Comparison of ENCODE assay signal across 8 cellular contexts in genomic region chr19:6802336-6803035, GRCh38. TPM values are rescaled to one million over a fixed set of nuclear protein-coding genes. Genes with fewer than 3 reads are reported as not detected.
A peak's percentile ranks its signal among the peaks of the same experiment; 100 is the strongest.
DNase-seq lines count a peak whose midpoint lies in the region; ATAC-seq lines count a peak whose summit lies in the region.

No MANE protein-coding gene starts in this region.

- 28% methylated on average over 9 of the region's 9 CpGs for WGBS in thymus

- ATAC-seq in GM18498 (IDR thresholded peaks at IDR 0.05; ENCODE audit: unreplicated experiment) (peak; percentile 58), HG03108 (IDR thresholded peaks at IDR 0.05; ENCODE audit: unreplicated experiment) (peak; percentile 50), T-cell (replicated peaks in 1 of 4) (peak; percentile 17 to 72 (median 41))
- peak; percentile 60 for ATAC-seq in activated naive CD8-positive, alpha-beta T cell treated with anti-CD3 and anti-CD28 coated beads, Interleukin-2, amount 10 ng/mL, durations not matched to agents 7 days and 5 days (ENCODE audit: low read depth)
- ATAC-seq in naive thymus-derived CD8-positive, alpha-beta T cell, result peak; percentile 36 to 67

- peaks cover 59 to 70% (median 66%) of the 10 kb centered on the region in 3 donors for H3K4me1 Mint-ChIP-seq in T-cell
- peaks cover 46% of the 10 kb centered on the region for H3K4me1 Mint-ChIP-seq in activated naive CD8-positive, alpha-beta T cell treated with anti-CD3 and anti-CD28 coated beads, Interleukin-2, amount 10 ng/mL, durations not matched to agents 7 days and 5 days
- H3K4me1 Mint-ChIP-seq in naive thymus-derived CD8-positive, alpha-beta T cell, result peaks cover 37 to 77% (median 74%) of the 10 kb centered on the region in 4 donors

- no peaks in the 10 kb centered on the region for H3K27me3 Mint-ChIP-seq in T-cell
- H3K27me3 Mint-ChIP-seq in activated naive CD8-positive, alpha-beta T cell treated with anti-CD3 and anti-CD28 coated beads, Interleukin-2, amount 10 ng/mL, durations not matched to agents 7 days and 5 days, result no peaks in the 10 kb centered on the region
- peaks cover 0 to 2% (median 0%) of the 10 kb centered on the region in 5 donors for H3K27me3 Mint-ChIP-seq in naive thymus-derived CD8-positive, alpha-beta T cell

- H3K27me3 ChIP-seq in thymus (ENCODE audit: control insufficient read depth, insufficient read depth), result no peaks in the 10 kb centered on the region

- no peaks in the 10 kb centered on the region for H3K36me3 ChIP-seq in thymus (ENCODE audit: control insufficient read depth, insufficient read depth)

- peak overlapping the region; percentile 75 to 87 (median 81) for H3K4me3 Mint-ChIP-seq in T-cell
- H3K4me3 Mint-ChIP-seq in activated naive CD8-positive, alpha-beta T cell treated with anti-CD3 and anti-CD28 coated beads, Interleukin-2, amount 10 ng/mL, durations not matched to agents 7 days and 5 days, result peak overlapping the region; percentile 86
- peak overlapping the region; percentile 85 to 94 (median 88) for H3K4me3 Mint-ChIP-seq in naive thymus-derived CD8-positive, alpha-beta T cell

- peak overlapping the region; percentile 92 to 95 for H3K27ac Mint-ChIP-seq in T-cell
- H3K27ac Mint-ChIP-seq in activated naive CD8-positive, alpha-beta T cell treated with anti-CD3 and anti-CD28 coated beads, Interleukin-2, amount 10 ng/mL, durations not matched to agents 7 days and 5 days, result peak overlapping the region; percentile 93
- H3K27ac Mint-ChIP-seq in naive thymus-derived CD8-positive, alpha-beta T cell, result peak overlapping the region; percentile 82 to 99 (median 96)

- peaks cover 20% of the 10 kb centered on the region for H3K4me1 ChIP-seq in thymus (ENCODE audit: control insufficient read depth, insufficient read depth, low read length)

- no peaks in the 10 kb centered on the region for H3K9me3 ChIP-seq in thymus (ENCODE audit: control insufficient read depth)

- no peaks in the 10 kb centered on the region for H3K9me3 Mint-ChIP-seq in T-cell
- no peaks in the 10 kb centered on the region for H3K9me3 Mint-ChIP-seq in activated naive CD8-positive, alpha-beta T cell treated with anti-CD3 and anti-CD28 coated beads, Interleukin-2, amount 10 ng/mL, durations not matched to agents 7 days and 5 days
- no peaks in the 10 kb centered on the region for H3K9me3 Mint-ChIP-seq in naive thymus-derived CD8-positive, alpha-beta T cell

- H3K4me3 ChIP-seq in thymus (ENCODE audit: low read length), result peak overlapping the region; percentile 17

- DNase-seq in T-cell, result peak; percentile 14 to 75 (median 46)
- DNase-seq in activated naive CD8-positive, alpha-beta T cell treated with anti-CD3 and anti-CD28 coated beads, Interleukin-2, amount 10 ng/mL, durations not matched to agents 7 days and 5 days, result peak; percentile 70
- DNase-seq in naive thymus-derived CD8-positive, alpha-beta T cell, result peak; percentile 19 to 73 (median 56)
- no peak for DNase-seq in D341Med (ENCODE audit: low spot score)
- no peak for DNase-seq in kidney glomerular epithelial cell (lab: John Stamatoyannopoulos, UW)

- no peaks in the 10 kb centered on the region for H3K36me3 Mint-ChIP-seq in T-cell
- peaks cover 27% of the 10 kb centered on the region for H3K36me3 Mint-ChIP-seq in activated naive CD8-positive, alpha-beta T cell treated with anti-CD3 and anti-CD28 coated beads, Interleukin-2, amount 10 ng/mL, durations not matched to agents 7 days and 5 days
- peaks cover 0 to 19% (median 4%) of the 10 kb centered on the region in 3 donors for H3K36me3 Mint-ChIP-seq in naive thymus-derived CD8-positive, alpha-beta T cell

- CTCF ChIA-PET in T-cell (lab: Charles Lee), result interaction anchor here in 1 of 2 donors (0.6 kb wide), 1 partner anchor 87 kb away, joined by 3 read pairs; no protein-coding TSS in a partner anchor

- POLR2A ChIA-PET in T-cell (lab: Charles Lee), result interaction anchor here in 1 of 2 donors (0.7 kb wide), 1 partner anchor 30 kb away, joined by 5 read pairs; the partner anchor contains the start of gene VAV1
- POLR2A ChIA-PET in activated naive CD8-positive, alpha-beta T cell treated with anti-CD3 and anti-CD28 coated beads, Interleukin-2, amount 10 ng/mL, durations not matched to agents 7 days and 5 days (lab: Charles Lee), result interaction anchor here (0.9 to 6.1 kb wide), 3 partner anchors 20 to 34 kb away, joined by 3 to 88 read pairs (median 6); partner anchors contain the start of gene VAV1
- POLR2A ChIA-PET in naive thymus-derived CD8-positive, alpha-beta T cell (lab: Charles Lee), result interaction anchor here (0.7 to 5.8 kb wide), 10 partner anchors 19 to 66 kb away, joined by 3 to 109 read pairs (median 4); partner anchors contain the start of genes GPR108, SH2D3A and VAV1

- peak overlapping the region; percentile 33 for H3K27ac ChIP-seq in thymus (ENCODE audit: low read depth)

RNA-seq across cellular contexts. Expression of gene VAV1, which starts 30.0 kb away (rescaled TPM):
- total RNA-seq in T-cell, result 100 to 1,000 TPM in 2 of 5 donors, 10 to 100 TPM in 3; 82.5 to 114 (median 92.2) TPM
- 100 to 1,000 TPM; 108 to 113 TPM for total RNA-seq in activated naive CD8-positive, alpha-beta T cell treated with anti-CD3 and anti-CD28 coated beads, Interleukin-2, amount 10 ng/mL, durations not matched to agents 7 days and 5 days
- 10 to 100 TPM; 79.5 to 85.0 TPM for total RNA-seq in naive thymus-derived CD8-positive, alpha-beta T cell
- polyA plus RNA-seq in naive thymus-derived CD8-positive, alpha-beta T cell, result 10 to 100 TPM; 18.7 to 27.9 (median 19.9) TPM
- 42.2 TPM for polyA plus RNA-seq in thymus

RNA-seq across cellular contexts. Expression of gene SH2D3A, which starts 35.3 kb away (rescaled TPM):
- total RNA-seq in T-cell, result 10 to 100 TPM; 61.7 to 83.7 (median 73.6) TPM
- total RNA-seq in activated naive CD8-positive, alpha-beta T cell treated with anti-CD3 and anti-CD28 coated beads, Interleukin-2, amount 10 ng/mL, durations not matched to agents 7 days and 5 days, result 10 to 100 TPM; 35.5 to 35.7 TPM
- 10 to 100 TPM; 45.8 to 46.5 TPM for total RNA-seq in naive thymus-derived CD8-positive, alpha-beta T cell
- polyA plus RNA-seq in naive thymus-derived CD8-positive, alpha-beta T cell, result 10 to 100 TPM; 23.0 to 47.3 (median 35.7) TPM
- 18.8 TPM for polyA plus RNA-seq in thymus

Comparison
In these comparisons a context has a peak if more than half of its experiments do, and no peak if none do; other contexts are left out.
1. DNase-seq: peak in T-cell (34 of 34), activated naive CD8-positive, alpha-beta T cell treated with anti-CD3 and anti-CD28 coated beads, Interleukin-2, amount 10 ng/mL, durations not matched to agents 7 days and 5 days (single experiment) and naive thymus-derived CD8-positive, alpha-beta T cell (10 of 10); none in D341Med (single experiment) and kidney glomerular epithelial cell (single experiment).
2. Peak in every context shown above with its lines, with median percentiles within 50 percentile points of each other: ATAC-seq, H3K27ac Mint-ChIP-seq and H3K4me3 Mint-ChIP-seq.